19 cellular contexts compared by ENCODE assay signal in the genomic region with DNA sequence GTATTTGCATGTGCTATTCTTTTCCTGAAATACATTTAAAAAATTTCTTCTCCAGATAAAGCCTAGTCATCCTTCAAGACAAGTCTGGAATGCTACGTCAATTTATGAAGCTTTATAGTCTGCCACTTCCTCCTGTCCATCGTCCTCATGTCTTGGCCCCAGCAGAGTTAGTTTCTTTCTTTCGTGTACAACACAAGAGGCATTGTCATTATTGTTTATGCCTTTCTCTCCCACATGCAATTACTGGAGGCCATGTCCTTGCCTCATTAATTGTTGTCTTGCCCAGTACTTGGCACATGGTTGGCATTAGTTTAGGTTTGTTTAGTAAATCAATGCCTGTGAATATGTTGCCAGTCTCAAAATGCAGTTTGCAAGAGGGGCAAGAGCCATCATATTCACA. TPM values are rescaled to one million over a fixed set of nuclear protein-coding genes. Genes with fewer than 3 reads are reported as not detected.
"Had no signal": no experiment of that assay in that cellular context is flagged by ENCODE, and none has a peak within 500 bp of the region (broad histone marks: within the 10 kb centered on the region; RNA-seq: fewer than 3 reads in every experiment).

No MANE protein-coding gene starts in this region.

- DNase-seq: activated CD4-positive, alpha-beta T cell treated with anti-CD3 and anti-CD28 coated beads, Interleukin-2, amount 50 U/mL, for 4 hours; activated gamma-delta T cell; adrenal gland; effector memory CD4-positive, alpha-beta T cell; left cardiac atrium; right lobe of liver; small intestine; stimulated activated CD4-positive, alpha-beta T cell treated with anti-CD3 and anti-CD28 coated beads, Interleukin-15, amount 100 ng/mL, for 24 hours; stimulated activated CD4-positive, alpha-beta T cell treated with anti-CD3 and anti-CD28 coated beads, Interleukin-2, amount 100 ng/mL, for 48 hours; stomach; T-helper 17 cell had no signal

- H2AFZ ChIP-seq: hepatocyte, neural progenitor cell had no signal

- H3K9me3 ChIP-seq: adrenal gland, esophagus muscularis mucosa, prostate gland, right lobe of liver, stomach, thoracic aorta had no signal

- H3K4me3 ChIP-seq: adrenal gland, esophagus muscularis mucosa, hepatocyte, lung, neural progenitor cell, prostate gland, right lobe of liver, stomach, thoracic aorta had no signal

- H3K9ac ChIP-seq: neural progenitor cell had no signal

- H3K36me3 ChIP-seq: adrenal gland, esophagus muscularis mucosa, neural progenitor cell, prostate gland, right lobe of liver, stomach, thoracic aorta had no signal

- H3K4me1 ChIP-seq: esophagus muscularis mucosa, prostate gland, right lobe of liver had no signal

- H3K27ac ChIP-seq: esophagus muscularis mucosa, hepatocyte, neural progenitor cell, prostate gland, right lobe of liver, stomach, thoracic aorta had no signal

- H3K4me2 ChIP-seq: hepatocyte, neural progenitor cell had no signal

- H3K27me3 ChIP-seq: adrenal gland, esophagus muscularis mucosa, hepatocyte, neural progenitor cell, right lobe of liver, stomach had no signal

- H3K79me2 ChIP-seq: hepatocyte had no signal

RNA-seq across cellular contexts. Expression of a gene that starts 45.2 kb away (rescaled TPM):
- total RNA-seq: endothelial cell of umbilical vein, osteoblast, T-helper 17 cell had no signal
